In the genomic region with DNA sequence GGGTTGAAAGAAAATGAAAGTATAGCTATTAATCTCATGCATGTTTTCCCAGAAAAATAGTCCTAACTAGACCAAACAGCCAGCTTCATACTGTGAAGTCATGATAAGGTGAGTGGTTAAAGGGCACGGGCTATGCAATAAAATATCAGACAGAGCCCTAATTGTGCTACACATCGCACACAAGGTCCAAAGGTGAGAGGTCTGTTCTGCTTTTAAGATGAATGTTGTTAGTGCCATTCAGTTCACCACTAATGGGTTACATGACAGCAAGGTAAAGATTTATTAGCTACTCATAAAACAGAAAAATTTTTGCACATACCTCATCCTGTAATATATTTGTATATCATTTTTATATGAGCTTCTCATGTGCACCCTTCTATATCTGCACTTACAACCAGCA, we compare ENCODE assay signal across 9 cellular contexts.
A peak's percentile ranks its signal among the peaks of the same experiment; 100 is the strongest.
DNase-seq lines count a peak whose midpoint lies in the region; ATAC-seq and TF ChIP-seq lines count a peak whose summit lies in the region.
"Had no signal": no experiment of that assay in that cellular context is flagged by ENCODE, and none has a peak within 500 bp of the region (broad histone marks: within the 10 kb centered on the region; RNA-seq: fewer than 3 reads in every experiment).

No MANE protein-coding gene starts in this region.

- peak overlapping the region; percentile 74 for H3K27ac Mint-ChIP-seq in T-helper 2 cell treated with Interferon-gamma antibody and Interleukin-4, amounts not matched to agents 5 μg/mL and 100 μg/mL, for 36 hours
- peak overlapping the region; percentile 42 for H3K27ac Mint-ChIP-seq in chondrocyte (ENCODE audit: unreplicated experiment)
- peak overlapping the region; percentile 16 for H3K27ac Mint-ChIP-seq in osteocyte (ENCODE audit: unreplicated experiment)
- H3K27ac Mint-ChIP-seq: endodermal cell had no signal

- H3K27me3 Mint-ChIP-seq in T-helper 2 cell treated with Interferon-gamma antibody and Interleukin-4, amounts not matched to agents 5 μg/mL and 100 μg/mL, for 36 hours (ENCODE audit: low read depth), result no peaks in the 10 kb centered on the region
- H3K27me3 Mint-ChIP-seq in chondrocyte (ENCODE audit: low read depth) (no peaks in the 10 kb centered on the region), osteocyte (ENCODE audit: unreplicated experiment) (no peaks in the 10 kb centered on the region)

- DNase-seq in T-helper 2 cell treated with Interferon-gamma antibody and Interleukin-4, amounts not matched to agents 5 μg/mL and 100 μg/mL, for 36 hours (ENCODE audit: low spot score), result no peak
- no peak for DNase-seq in T-helper 2 cell
- peak; percentile 9 for DNase-seq in NOMO-1 treated with dmso at 0.1 percent for 144 hours (lab: John Stamatoyannopoulos, UW; ENCODE audit: unreplicated experiment)
- no peak for DNase-seq in chondrocyte (ENCODE audit: low spot score)
- DNase-seq in osteocyte (ENCODE audit: extremely low spot score, unreplicated experiment), result no peak
- DNase-seq in MV-4-11 (lab: John Stamatoyannopoulos, UW), result no peak
- DNase-seq in NCI-H510A treated with DMSO at 0.1 percent for 48 hours (lab: John Stamatoyannopoulos, UW), result no peak
- DNase-seq: endodermal cell had no signal

- H3K36me3 Mint-ChIP-seq in T-helper 2 cell treated with Interferon-gamma antibody and Interleukin-4, amounts not matched to agents 5 μg/mL and 100 μg/mL, for 36 hours (ENCODE audit: low read depth), result peaks cover 2% of the 10 kb centered on the region
- H3K36me3 Mint-ChIP-seq in chondrocyte (ENCODE audit: low read depth) (peaks cover 4% of the 10 kb centered on the region), osteocyte (ENCODE audit: unreplicated experiment) (peaks cover 9% of the 10 kb centered on the region)

- TF ChIP-seq CTCF in chondrocyte (IDR thresholded peaks at IDR 0.05) (no peak), osteocyte (IDR thresholded peaks at IDR 0.05) (no peak)

- ATAC-seq in GM21381 (IDR thresholded peaks at IDR 0.05; ENCODE audit: unreplicated experiment), result no peak

- no peaks in the 10 kb centered on the region for H3K9me3 Mint-ChIP-seq in T-helper 2 cell treated with Interferon-gamma antibody and Interleukin-4, amounts not matched to agents 5 μg/mL and 100 μg/mL, for 36 hours
- H3K9me3 Mint-ChIP-seq in chondrocyte (ENCODE audit: low read depth), result peaks cover 3% of the 10 kb centered on the region
- H3K9me3 Mint-ChIP-seq in osteocyte (ENCODE audit: unreplicated experiment), result peaks cover 10% of the 10 kb centered on the region

- peaks cover 48% of the 10 kb centered on the region for H3K4me1 Mint-ChIP-seq in T-helper 2 cell treated with Interferon-gamma antibody and Interleukin-4, amounts not matched to agents 5 μg/mL and 100 μg/mL, for 36 hours (ENCODE audit: low read depth)
- H3K4me1 Mint-ChIP-seq in chondrocyte (ENCODE audit: low read depth) (peaks cover 56% of the 10 kb centered on the region), osteocyte (ENCODE audit: unreplicated experiment) (peaks cover 57% of the 10 kb centered on the region)

- H3K4me3 Mint-ChIP-seq in T-helper 2 cell treated with Interferon-gamma antibody and Interleukin-4, amounts not matched to agents 5 μg/mL and 100 μg/mL, for 36 hours, result peak overlapping the region; percentile 76
- H3K4me3 Mint-ChIP-seq in chondrocyte (ENCODE audit: unreplicated experiment), result no peak overlapping the region
- H3K4me3 Mint-ChIP-seq in osteocyte (ENCODE audit: unreplicated experiment), result no peak overlapping the region
- H3K4me3 Mint-ChIP-seq: endodermal cell had no signal

Comparison
In these comparisons a context has a peak if more than half of its experiments do, and no peak if none do; other contexts are left out.
1. H3K27ac Mint-ChIP-seq: peak in every context shown above with its lines; median percentile 74 in T-helper 2 cell treated with Interferon-gamma antibody and Interleukin-4, amounts not matched to agents 5 μg/mL and 100 μg/mL, for 36 hours; 42 in chondrocyte; 16 in osteocyte.